1 cellular context compared by ENCODE assay signal in the genomic region with DNA sequence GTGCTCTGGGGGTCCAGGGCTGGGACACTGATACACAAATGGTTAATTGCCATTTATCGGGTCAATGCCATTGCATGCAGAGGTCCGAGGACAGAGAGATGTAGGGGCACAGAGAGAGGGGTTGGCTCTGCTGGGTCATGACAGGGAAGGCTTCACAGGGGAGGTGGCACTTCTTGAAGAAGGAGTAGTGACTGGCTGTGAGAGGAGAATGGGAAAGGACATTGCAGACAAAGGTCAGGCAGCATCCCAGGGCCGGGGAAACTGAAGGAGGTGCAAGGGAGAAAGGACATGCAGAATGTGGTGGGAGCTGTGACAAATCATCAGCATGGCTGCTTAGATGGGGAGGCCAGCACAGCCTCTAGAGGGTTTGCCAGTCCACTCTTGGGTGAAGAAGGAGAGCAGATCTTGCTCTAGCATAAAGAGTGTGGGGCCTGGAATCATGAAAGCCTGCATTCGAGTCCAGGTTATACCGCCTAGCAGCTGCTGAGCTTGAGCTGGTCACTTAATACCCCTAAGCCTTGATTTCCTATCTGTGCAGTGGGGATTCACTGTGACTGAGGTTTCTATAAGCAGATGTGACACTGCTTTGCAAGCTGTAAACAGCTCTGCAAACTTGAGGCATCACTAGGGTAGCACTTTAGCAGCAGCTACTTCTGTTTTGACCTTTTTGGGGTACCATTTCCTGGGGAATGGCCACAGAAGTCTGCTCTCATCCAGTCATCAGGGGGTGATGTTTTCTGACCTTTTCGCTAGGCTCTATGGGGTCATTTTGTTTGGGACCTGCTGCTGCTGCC.
TF ChIP-seq lines count a peak whose summit lies in the region.

No MANE protein-coding gene starts in this region.

TF ChIP-seq in K562, 482 proteins besides CTCF, POLR2A, EP300 and RAD21 (continued from another document):
- TF ChIP-seq CCNT2 (IDR thresholded peaks at IDR 0.05; ENCODE audit: borderline replicate concordance, extremely low read depth, insufficient read length, low read depth, low read length), result no peak
- TF ChIP-seq BRD9 (IDR thresholded peaks at IDR 0.05; ENCODE audit: low read depth, partially characterized antibody), result no peak
- no peak for TF ChIP-seq CBFA2T3 (IDR thresholded peaks at IDR 0.05)
- TF ChIP-seq, protein P1, sequence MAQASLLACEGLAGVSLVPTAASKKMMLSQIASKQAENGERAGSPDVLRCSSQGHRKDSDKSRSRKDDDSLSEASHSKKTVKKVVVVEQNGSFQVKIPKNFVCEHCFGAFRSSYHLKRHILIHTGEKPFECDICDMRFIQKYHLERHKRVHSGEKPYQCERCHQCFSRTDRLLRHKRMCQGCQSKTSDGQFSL (CRISPR knock-in tag; IDR thresholded peaks at IDR 0.05), result no peak
- TF ChIP-seq, protein P1 (tag; IDR thresholded peaks at IDR 0.05), result 0 out of 4 replicates have a peak, but pooled peaks of 1 of the 2 experiments have one; percentile 32
- TF ChIP-seq FOXJ2 (tag; IDR thresholded peaks at IDR 0.05), result no peak
- TF ChIP-seq, protein P2, sequence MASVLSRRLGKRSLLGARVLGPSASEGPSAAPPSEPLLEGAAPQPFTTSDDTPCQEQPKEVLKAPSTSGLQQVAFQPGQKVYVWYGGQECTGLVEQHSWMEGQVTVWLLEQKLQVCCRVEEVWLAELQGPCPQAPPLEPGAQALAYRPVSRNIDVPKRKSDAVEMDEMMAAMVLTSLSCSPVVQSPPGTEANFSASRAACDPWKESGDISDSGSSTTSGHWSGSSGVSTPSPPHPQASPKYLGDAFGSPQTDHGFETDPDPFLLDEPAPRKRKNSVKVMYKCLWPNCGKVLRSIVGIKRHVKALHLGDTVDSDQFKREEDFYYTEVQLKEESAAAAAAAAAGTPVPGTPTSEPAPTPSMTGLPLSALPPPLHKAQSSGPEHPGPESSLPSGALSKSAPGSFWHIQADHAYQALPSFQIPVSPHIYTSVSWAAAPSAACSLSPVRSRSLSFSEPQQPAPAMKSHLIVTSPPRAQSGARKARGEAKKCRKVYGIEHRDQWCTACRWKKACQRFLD (CRISPR knock-in tag; IDR thresholded peaks at IDR 0.05), result no peak
- TF ChIP-seq PTTG1 (tag; IDR thresholded peaks at IDR 0.05; ENCODE audit: low read depth), result no peak
- 0 out of 4 replicates have a peak, but pooled peaks of 1 of the 2 experiments have one; percentile 58 for TF ChIP-seq HDAC1 (IDR thresholded peaks at IDR 0.05)
- TF ChIP-seq SRSF3 (IDR thresholded peaks at IDR 0.05; ENCODE audit: insufficient read depth, low read length), result no peak
- no peak for TF ChIP-seq XRCC5 (IDR thresholded peaks at IDR 0.05; ENCODE audit: low read depth, low read length)
- no peak for TF ChIP-seq L3MBTL2 (IDR thresholded peaks at IDR 0.05)
- TF ChIP-seq MBD2 (IDR thresholded peaks at IDR 0.05; ENCODE audit: borderline replicate concordance, low read depth), result no peak
- no peak for TF ChIP-seq JUN (IDR thresholded peaks at IDR 0.05; ENCODE audit: borderline replicate concordance, low read depth, low read length)
- TF ChIP-seq JUN (CRISPR knock-in tag; IDR thresholded peaks at IDR 0.05; ENCODE audit: borderline replicate concordance), result no peak
- no peak; the same call in 1 of the 2 replicates for TF ChIP-seq GABPB1 (CRISPR knock-in tag; IDR thresholded peaks at IDR 0.05)
- TF ChIP-seq ATF1 (CRISPR knock-in tag; IDR thresholded peaks at IDR 0.05), result no peak
- TF ChIP-seq ATF1 (tag; IDR thresholded peaks at IDR 0.05), result no peak; the same call in none of the 2 replicates
- TF ChIP-seq, protein P3, sequence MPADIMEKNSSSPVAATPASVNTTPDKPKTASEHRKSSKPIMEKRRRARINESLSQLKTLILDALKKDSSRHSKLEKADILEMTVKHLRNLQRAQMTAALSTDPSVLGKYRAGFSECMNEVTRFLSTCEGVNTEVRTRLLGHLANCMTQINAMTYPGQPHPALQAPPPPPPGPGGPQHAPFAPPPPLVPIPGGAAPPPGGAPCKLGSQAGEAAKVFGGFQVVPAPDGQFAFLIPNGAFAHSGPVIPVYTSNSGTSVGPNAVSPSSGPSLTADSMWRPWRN (IDR thresholded peaks at IDR 0.05; ENCODE audit: low read depth), result no peak
- 0 out of 4 replicates have a peak, but pooled peaks of 1 of the 2 experiments have one; percentile 6 for TF ChIP-seq TRIM24 (IDR thresholded peaks at IDR 0.05)
- peak; percentile 90 to 91 for TF ChIP-seq KDM1A (IDR thresholded peaks at IDR 0.05)
- no peak for TF ChIP-seq HDAC6 (IDR thresholded peaks at IDR 0.05; ENCODE audit: low read depth, low read length)
- TF ChIP-seq ZNF830 (CRISPR knock-in tag; IDR thresholded peaks at IDR 0.05), result 0 out of 2 replicates have a peak, but pooled peaks have one; percentile 23
- no peak for TF ChIP-seq CREB1 (IDR thresholded peaks at IDR 0.05)
- TF ChIP-seq CREB1 (CRISPR knock-in tag; IDR thresholded peaks at IDR 0.05), result 0 out of 2 replicates have a peak, but pooled peaks have one; percentile 4
- no peak for TF ChIP-seq ZNF717 (CRISPR knock-in tag; IDR thresholded peaks at IDR 0.05)
- 0 out of 4 replicates have a peak, but pooled peaks of 1 of the 2 experiments have one; percentile 18 for TF ChIP-seq FOXK2 (conservative IDR thresholded peaks at IDR 0.05 in 1 of 2, IDR thresholded peaks at IDR 0.05 in 1 of 2; ENCODE audit: low read depth in 2 of 2)
- no peak for TF ChIP-seq NR4A1 (CRISPR knock-in tag; IDR thresholded peaks at IDR 0.05)
- TF ChIP-seq NR4A1 (tag; IDR thresholded peaks at IDR 0.05), result 0 out of 2 replicates have a peak, but pooled peaks have one; percentile 17
- no peak for TF ChIP-seq TBL1XR1 (IDR thresholded peaks at IDR 0.05; ENCODE audit: low read length in 2 of 2)
- TF ChIP-seq ESRRA (IDR thresholded peaks at IDR 0.05; ENCODE audit: borderline replicate concordance, low read depth), result 0 out of 2 replicates have a peak, but pooled peaks have one; percentile 3
- TF ChIP-seq, protein P4, sequence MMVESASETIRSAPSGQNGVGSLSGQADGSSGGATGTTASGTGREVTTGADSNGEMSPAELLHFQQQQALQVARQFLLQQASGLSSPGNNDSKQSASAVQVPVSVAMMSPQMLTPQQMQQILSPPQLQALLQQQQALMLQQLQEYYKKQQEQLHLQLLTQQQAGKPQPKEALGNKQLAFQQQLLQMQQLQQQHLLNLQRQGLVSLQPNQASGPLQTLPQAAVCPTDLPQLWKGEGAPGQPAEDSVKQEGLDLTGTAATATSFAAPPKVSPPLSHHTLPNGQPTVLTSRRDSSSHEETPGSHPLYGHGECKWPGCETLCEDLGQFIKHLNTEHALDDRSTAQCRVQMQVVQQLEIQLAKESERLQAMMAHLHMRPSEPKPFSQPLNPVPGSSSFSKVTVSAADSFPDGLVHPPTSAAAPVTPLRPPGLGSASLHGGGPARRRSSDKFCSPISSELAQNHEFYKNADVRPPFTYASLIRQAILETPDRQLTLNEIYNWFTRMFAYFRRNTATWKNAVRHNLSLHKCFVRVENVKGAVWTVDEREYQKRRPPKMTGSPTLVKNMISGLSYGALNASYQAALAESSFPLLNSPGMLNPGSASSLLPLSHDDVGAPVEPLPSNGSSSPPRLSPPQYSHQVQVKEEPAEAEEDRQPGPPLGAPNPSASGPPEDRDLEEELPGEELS (CRISPR knock-in tag; IDR thresholded peaks at IDR 0.05; ENCODE audit: borderline replicate concordance), result peak; percentile 14; the same call in 1 of the 2 replicates
- no peak for TF ChIP-seq MEF2D (tag; conservative IDR thresholded peaks at IDR 0.05; ENCODE audit: low read depth)
- 0 out of 2 replicates have a peak, but pooled peaks have one; percentile 1 for TF ChIP-seq GATA2 (CRISPR knock-in tag; IDR thresholded peaks at IDR 0.05)
